ENCODE assay signal across 8 cellular contexts in genomic region chr3:47380601-47381316, GRCh38. TPM values are rescaled to one million over a fixed set of nuclear protein-coding genes. Genes with fewer than 3 reads are reported as not detected.
DNase-seq lines count a peak whose midpoint lies in the region; ATAC-seq, FAIRE-seq and TF ChIP-seq lines count a peak whose summit lies in the region.

TSS of gene PTPN23 (plus strand) at chr3:47381021. CDS start at chr3:47381097, 76 bp downstream.

- H3K4me1 Mint-ChIP-seq in natural killer cell, result peaks cover 40 to 49% of the 10 kb centered on the region in 2 donors

- no peaks in the 10 kb centered on the region for H3F3A ChIP-seq in Loucy (ENCODE audit: low read depth)

- peak; percentile 74 to 87 (median 80) for ATAC-seq in natural killer cell

- peak within 1 kb of the TSS; percentile 84 for H3K4me3 ChIP-seq in Loucy (ENCODE audit: low read length, poor library complexity, severe bottlenecking)
- peak within 1 kb of the TSS; percentile 96 for H3K4me3 ChIP-seq in fibroblast of mammary gland (ENCODE audit: control insufficient read depth, low read depth, low read length)

- H3K9me2 ChIP-seq in Loucy (replicated peaks; ENCODE audit: low read depth, low read length), result no peaks in the 10 kb centered on the region

- H3K9me3 Mint-ChIP-seq in natural killer cell, result no peaks in the 10 kb centered on the region

- peak within 1 kb of the TSS; percentile 81 for H2AFZ ChIP-seq in Loucy (ENCODE audit: low read length)

- TF ChIP-seq POLR2A in H54 (IDR thresholded peaks at IDR 0.05; ENCODE audit: low read depth, low read length), result peak; percentile 92
- peak; percentile 96 for TF ChIP-seq POLR2A in Raji (IDR thresholded peaks at IDR 0.05; ENCODE audit: insufficient read depth, low read depth, low read length)

- H3K9ac ChIP-seq in Loucy (ENCODE audit: low read depth, low read length, poor library complexity, severe bottlenecking), result peak within 1 kb of the TSS; percentile 87

- peak within 1 kb of the TSS; percentile 99 to 100 for H3K27ac Mint-ChIP-seq in natural killer cell

- H3K4me2 ChIP-seq in Loucy (ENCODE audit: low read depth, low read length, poor library complexity, severe bottlenecking), result peak within 1 kb of the TSS; percentile 98

- peaks cover 64% of the 10 kb centered on the region for H3K79me2 ChIP-seq in Loucy (ENCODE audit: insufficient read depth, low read length)

- peak; percentile 62 for FAIRE-seq in H54 (lab: Jason Lieb, UNC)

- no peaks in the 10 kb centered on the region for H3K36me3 Mint-ChIP-seq in natural killer cell

- peaks cover 37% of the 10 kb centered on the region for H3K4me1 ChIP-seq in Loucy (ENCODE audit: insufficient read depth, low read length, poor library complexity, severe bottlenecking)

- peak within 1 kb of the TSS; percentile 99 for H3K4me3 Mint-ChIP-seq in natural killer cell

- TF ChIP-seq CTCF in Loucy (conservative IDR thresholded peaks at IDR 0.05; ENCODE audit: low read length) (no peak), fibroblast of mammary gland (conservative IDR thresholded peaks at IDR 0.05; ENCODE audit: control insufficient read depth, insufficient read depth, low read depth, low read length) (no peak), natural killer cell (IDR thresholded peaks at IDR 0.05) (no peak)

- H3K27me3 Mint-ChIP-seq in natural killer cell (ENCODE audit: low read depth in 2 of 2), result no peaks in the 10 kb centered on the region

- DNase-seq in EL (peak; percentile 99), H54 (ENCODE audit: insufficient read length, low spot score) (peak; percentile 97), fibroblast of mammary gland (ENCODE audit: low read depth) (peak; percentile 98), natural killer cell (peak; percentile 99)
- DNase-seq in activated T-helper 9 cell treated with anti-CD3 and anti-CD28 coated beads, Interleukin-2, amount 50 U/mL, for 16 hours (ENCODE audit: low read depth), result peak; percentile 97
- DNase-seq in stimulated activated naive CD4-positive, alpha-beta T cell treated with Interleukin-2 at 50 U/mL for 16 hours (lab: John Stamatoyannopoulos, UW), result peak; percentile 98

- H3K36me3 ChIP-seq in Loucy (ENCODE audit: insufficient read depth, low read length), result no peaks in the 10 kb centered on the region

- intact Hi-C loops in natural killer cell (cut with micrococcal nuclease), result loop anchor here (1.0 to 2.0 kb wide), 3 partner anchors 95 to 218 kb away; partner anchors contain the start of genes KIF9, KLHL18 and SCAP

- no peaks in the 10 kb centered on the region for H3K27me3 ChIP-seq in Loucy (ENCODE audit: insufficient read depth, low read length, poor library complexity, severe bottlenecking)

- H4K20me1 ChIP-seq in Loucy (ENCODE audit: insufficient read depth, low read length, poor library complexity, severe bottlenecking), result peaks cover 30% of the 10 kb centered on the region

- no peaks in the 10 kb centered on the region for H3K9me3 ChIP-seq in Loucy (ENCODE audit: insufficient read depth, low read depth, low read length)

RNA-seq across cellular contexts. Expression of gene PTPN23, which starts in this region (rescaled TPM):
- total RNA-seq in natural killer cell, result 10 to 100 TPM; 49.3 to 73.6 (median 52.0) TPM

Comparison
In these comparisons a context has a peak if more than half of its experiments do, and no peak if none do; other contexts are left out.
1. Peak in every context shown above with its lines: DNase-seq, ATAC-seq and H3K4me3 ChIP-seq.